ENCODE assay signal across 12 cellular contexts in genomic region chrX:24563291-24564010, GRCh38.
"Had no signal": no experiment of that assay in that cellular context is flagged by ENCODE, and none has a peak within 500 bp of the region (broad histone marks: within the 10 kb centered on the region; RNA-seq: fewer than 3 reads in every experiment).

No MANE protein-coding gene starts in this region.

- H3K4me1 Mint-ChIP-seq: stimulated activated naive CD8-positive, alpha-beta T cell treated with anti-CD3 and anti-CD28 coated beads, Interleukin-15, amount 100 ng/mL, for 72 hours had no signal

- H3K27me3 Mint-ChIP-seq: activated CD4-positive, alpha-beta memory T cell treated with anti-CD3 and anti-CD28 coated beads for 36 hours; stimulated activated naive CD8-positive, alpha-beta T cell treated with anti-CD3 and anti-CD28 coated beads, Interleukin-15, amount 100 ng/mL, for 72 hours had no signal

- ATAC-seq: stimulated activated naive CD8-positive, alpha-beta T cell treated with anti-CD3 and anti-CD28 coated beads, Interleukin-15, amount 100 ng/mL, for 72 hours had no signal

- H3K36me3 Mint-ChIP-seq: activated CD4-positive, alpha-beta memory T cell treated with anti-CD3 and anti-CD28 coated beads for 36 hours had no signal

- H3K27ac ChIP-seq: ascending aorta, left ventricle myocardium inferior, thyroid gland had no signal

- H3K27me3 ChIP-seq: ascending aorta, thyroid gland had no signal

- H3K4me3 Mint-ChIP-seq: activated CD4-positive, alpha-beta memory T cell treated with anti-CD3 and anti-CD28 coated beads for 36 hours; nephron; stimulated activated naive CD8-positive, alpha-beta T cell treated with anti-CD3 and anti-CD28 coated beads, Interleukin-15, amount 100 ng/mL, for 72 hours had no signal

- H3K9me3 Mint-ChIP-seq: activated CD4-positive, alpha-beta memory T cell treated with anti-CD3 and anti-CD28 coated beads for 36 hours; nephron; stimulated activated naive CD8-positive, alpha-beta T cell treated with anti-CD3 and anti-CD28 coated beads, Interleukin-15, amount 100 ng/mL, for 72 hours had no signal

- DNase-seq: activated CD4-positive, alpha-beta memory T cell treated with anti-CD3 and anti-CD28 coated beads for 36 hours; activated gamma-delta T cell; activated T-cell treated with anti-CD3 and anti-CD28 coated beads, Interleukin-2, amount 50 U/mL, for 48 hours; effector CD4-positive, alpha-beta T cell; left ventricle myocardium inferior; mesenchymal stem cell; stimulated activated CD4-positive, alpha-beta T cell treated with anti-CD3 and anti-CD28 coated beads, Interleukin-15, amount 100 ng/mL, for 24 hours; stimulated activated CD4-positive, alpha-beta T cell treated with anti-CD3 and anti-CD28 coated beads, Interleukin-4, amount 100 ng/mL, for 24 hours; stimulated activated naive CD8-positive, alpha-beta T cell treated with anti-CD3 and anti-CD28 coated beads, Interleukin-15, amount 100 ng/mL, for 72 hours; thyroid gland had no signal

- H3K27ac Mint-ChIP-seq: activated CD4-positive, alpha-beta memory T cell treated with anti-CD3 and anti-CD28 coated beads for 36 hours; stimulated activated naive CD8-positive, alpha-beta T cell treated with anti-CD3 and anti-CD28 coated beads, Interleukin-15, amount 100 ng/mL, for 72 hours had no signal
